In genomic region chr20:61527626-61528025, GRCh38 we compare ENCODE assay signal across 29 cellular contexts.
"Had no signal": no experiment of that assay in that cellular context is flagged by ENCODE, and none has a peak within 500 bp of the region (broad histone marks: within the 10 kb centered on the region; RNA-seq: fewer than 3 reads in every experiment).

No MANE protein-coding gene starts in this region.

- H3K27me3 Mint-ChIP-seq: stimulated activated memory B cell treated with anti-CD40 and anti-IgM and Interleukin-4, amounts not matched to agents 10 μg/mL and 1 μg/mL and 100 μg/mL, for 72 hours; stimulated activated naive CD8-positive, alpha-beta T cell treated with anti-CD3 and anti-CD28 coated beads, Interleukin-15, Interleukin-2, amounts not matched to agents 100 ng/mL and 50 ng/mL, for 24 hours had no signal

- H3K36me3 ChIP-seq: stomach, suprapubic skin, thoracic aorta, thyroid gland, tibial artery, tibial nerve, transverse colon, upper lobe of left lung, upper lobe of right lung, uterus, vagina had no signal

- FAIRE-seq: urothelium cell line had no signal

- H3K27ac Mint-ChIP-seq: stimulated activated effector memory CD8-positive, alpha-beta T cell treated with anti-CD3 and anti-CD28 coated beads, Interleukin-12 subunit alpha, Interleukin-12 subunit beta, amount 100 ng/mL, for 72 hours; stimulated activated memory B cell treated with anti-CD40 and anti-IgM and Interleukin-4, amounts not matched to agents 10 μg/mL and 1 μg/mL and 100 μg/mL, for 72 hours; stimulated activated naive B cell treated with anti-CD40 and anti-IgM and Interleukin-4, amounts not matched to agents 10 μg/mL and 1 μg/mL and 100 μg/mL, for 72 hours; stimulated activated naive CD8-positive, alpha-beta T cell treated with anti-CD3 and anti-CD28 coated beads, Interleukin-15, amount 100 ng/mL, for 72 hours; stimulated activated naive CD8-positive, alpha-beta T cell treated with anti-CD3 and anti-CD28 coated beads, Interleukin-15, Interleukin-2, amounts not matched to agents 100 ng/mL and 50 ng/mL, for 24 hours; type B pancreatic cell had no signal

- H3K27ac ChIP-seq: stomach, suprapubic skin, testis, thoracic aorta, thyroid gland, tibial artery, tibial nerve, transverse colon, upper lobe of left lung, upper lobe of right lung, uterus, vagina had no signal

- H3K4me3 ChIP-seq: stomach, suprapubic skin, testis, thoracic aorta, thyroid gland, tibial artery, tibial nerve, transverse colon, upper lobe of left lung, upper lobe of right lung, uterus, vagina had no signal

- H3K9me3 ChIP-seq: suprapubic skin, testis, thoracic aorta, thyroid gland, tibial artery, tibial nerve, transverse colon, upper lobe of left lung, upper lobe of right lung, uterus, vagina had no signal

- H3K4me1 Mint-ChIP-seq: stimulated activated effector memory CD8-positive, alpha-beta T cell treated with anti-CD3 and anti-CD28 coated beads, Interleukin-12 subunit alpha, Interleukin-12 subunit beta, amount 100 ng/mL, for 72 hours; stimulated activated memory B cell treated with anti-CD40 and anti-IgM and Interleukin-4, amounts not matched to agents 10 μg/mL and 1 μg/mL and 100 μg/mL, for 72 hours; stimulated activated naive B cell treated with anti-CD40 and anti-IgM and Interleukin-4, amounts not matched to agents 10 μg/mL and 1 μg/mL and 100 μg/mL, for 72 hours; stimulated activated naive CD8-positive, alpha-beta T cell treated with anti-CD3 and anti-CD28 coated beads, Interleukin-15, amount 100 ng/mL, for 72 hours had no signal

- DNase-seq: stimulated activated CD4-positive, alpha-beta T cell treated with anti-CD3 and anti-CD28 coated beads, Interleukin-2, amount 100 ng/mL, for 48 hours; stimulated activated CD4-positive, alpha-beta T cell treated with anti-CD3 and anti-CD28 coated beads, Interleukin-4, amount 100 ng/mL, for 1 hour; stimulated activated CD4-positive, alpha-beta T cell treated with anti-CD3 and anti-CD28 coated beads, Interleukin-4, amount 100 ng/mL, for 24 hours; stimulated activated CD4-positive, alpha-beta T cell treated with anti-CD3 and anti-CD28 coated beads, Interleukin-4, amount 100 ng/mL, for 4 hours; stimulated activated CD8-positive, alpha-beta memory T cell treated with anti-CD3 and anti-CD28 coated beads, Interleukin-4, amount 100 ng/mL, for 48 hours; stimulated activated naive B cell treated with anti-CD40 and anti-IgM and Interleukin-4, amounts not matched to agents 10 μg/mL and 1 μg/mL and 100 μg/mL, for 72 hours; stimulated activated naive CD4-positive, alpha-beta T cell; stimulated activated naive CD4-positive, alpha-beta T cell treated with Interleukin-2 at 50 U/mL for 16 hours; stimulated activated naive CD8-positive, alpha-beta T cell treated with anti-CD3 and anti-CD28 coated beads, Interleukin-15, amount 100 ng/mL, for 72 hours; stimulated activated naive CD8-positive, alpha-beta T cell treated with anti-CD3 and anti-CD28 coated beads, Interleukin-15, Interleukin-2, amounts not matched to agents 100 U/mL and 50 U/mL, for 24 hours; stomach; substantia nigra; testis; thyroid gland; tibial artery; transverse colon; trophoblast cell; upper lobe of left lung; upper lobe of right lung; uterus had no signal

- H3K4me1 ChIP-seq: stomach, suprapubic skin, testis, thyroid gland, tibial artery, tibial nerve, transverse colon, upper lobe of left lung, upper lobe of right lung, uterus, vagina had no signal

- H3K36me3 Mint-ChIP-seq: stimulated activated effector memory CD8-positive, alpha-beta T cell treated with anti-CD3 and anti-CD28 coated beads, Interleukin-12 subunit alpha, Interleukin-12 subunit beta, amount 100 ng/mL, for 72 hours; stimulated activated memory B cell treated with anti-CD40 and anti-IgM and Interleukin-4, amounts not matched to agents 10 μg/mL and 1 μg/mL and 100 μg/mL, for 72 hours; stimulated activated naive B cell treated with anti-CD40 and anti-IgM and Interleukin-4, amounts not matched to agents 10 μg/mL and 1 μg/mL and 100 μg/mL, for 72 hours; type B pancreatic cell had no signal

- ATAC-seq: stimulated activated effector memory CD8-positive, alpha-beta T cell treated with anti-CD3 and anti-CD28 coated beads, Interleukin-12 subunit alpha, Interleukin-12 subunit beta, amount 100 ng/mL, for 72 hours; stimulated activated memory B cell treated with anti-CD40 and anti-IgM and Interleukin-4, amounts not matched to agents 10 μg/mL and 1 μg/mL and 100 μg/mL, for 72 hours; stimulated activated naive B cell treated with anti-CD40 and anti-IgM and Interleukin-4, amounts not matched to agents 10 μg/mL and 1 μg/mL and 100 μg/mL, for 72 hours; stimulated activated naive CD8-positive, alpha-beta T cell treated with anti-CD3 and anti-CD28 coated beads, Interleukin-15, amount 100 ng/mL, for 72 hours; stimulated activated naive CD8-positive, alpha-beta T cell treated with anti-CD3 and anti-CD28 coated beads, Interleukin-15, Interleukin-2, amounts not matched to agents 100 U/mL and 50 U/mL, for 24 hours; upper lobe of right lung had no signal

- H3K27me3 ChIP-seq: testis, thyroid gland, tibial nerve, transverse colon, upper lobe of left lung, upper lobe of right lung, uterus, vagina had no signal

- H3K4me3 Mint-ChIP-seq: stimulated activated effector memory CD8-positive, alpha-beta T cell treated with anti-CD3 and anti-CD28 coated beads, Interleukin-12 subunit alpha, Interleukin-12 subunit beta, amount 100 ng/mL, for 72 hours; stimulated activated memory B cell treated with anti-CD40 and anti-IgM and Interleukin-4, amounts not matched to agents 10 μg/mL and 1 μg/mL and 100 μg/mL, for 72 hours; stimulated activated naive B cell treated with anti-CD40 and anti-IgM and Interleukin-4, amounts not matched to agents 10 μg/mL and 1 μg/mL and 100 μg/mL, for 72 hours; stimulated activated naive CD8-positive, alpha-beta T cell treated with anti-CD3 and anti-CD28 coated beads, Interleukin-15, amount 100 ng/mL, for 72 hours; stimulated activated naive CD8-positive, alpha-beta T cell treated with anti-CD3 and anti-CD28 coated beads, Interleukin-15, Interleukin-2, amounts not matched to agents 100 ng/mL and 50 ng/mL, for 24 hours; type B pancreatic cell had no signal

- H3K9me3 Mint-ChIP-seq: stimulated activated effector memory CD8-positive, alpha-beta T cell treated with anti-CD3 and anti-CD28 coated beads, Interleukin-12 subunit alpha, Interleukin-12 subunit beta, amount 100 ng/mL, for 72 hours; stimulated activated memory B cell treated with anti-CD40 and anti-IgM and Interleukin-4, amounts not matched to agents 10 μg/mL and 1 μg/mL and 100 μg/mL, for 72 hours; stimulated activated naive CD8-positive, alpha-beta T cell treated with anti-CD3 and anti-CD28 coated beads, Interleukin-15, amount 100 ng/mL, for 72 hours; stimulated activated naive CD8-positive, alpha-beta T cell treated with anti-CD3 and anti-CD28 coated beads, Interleukin-15, Interleukin-2, amounts not matched to agents 100 ng/mL and 50 ng/mL, for 24 hours; type B pancreatic cell had no signal
